ENCODE assay signal across 34 cellular contexts in the genomic region with DNA sequence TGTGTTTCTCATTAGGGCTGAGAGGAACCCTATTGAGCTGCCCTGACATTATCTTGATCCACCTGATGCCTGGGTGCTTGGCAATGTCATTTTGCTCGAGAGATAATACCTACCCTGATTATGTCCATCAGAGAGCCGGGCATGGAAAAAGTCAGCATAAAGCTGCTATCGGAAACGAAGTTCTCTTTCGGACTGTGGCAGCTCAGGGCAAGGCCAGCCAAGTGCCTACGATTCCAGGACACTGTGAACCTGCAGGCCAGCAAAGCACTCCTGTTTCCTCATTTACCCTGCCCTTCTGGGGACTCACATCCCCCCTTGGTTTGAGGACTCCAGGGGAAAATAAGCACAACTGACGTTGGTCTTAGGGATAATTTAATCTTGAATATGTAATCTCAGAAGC. TPM values are rescaled to one million over a fixed set of nuclear protein-coding genes. Genes with fewer than 3 reads are reported as not detected.
"Had no signal": no experiment of that assay in that cellular context is flagged by ENCODE, and none has a peak within 500 bp of the region (broad histone marks: within the 10 kb centered on the region; RNA-seq: fewer than 3 reads in every experiment).

No MANE protein-coding gene starts in this region.

- H3K4me2 ChIP-seq: KMS-11 had no signal

- DNase-seq: Karpas-422, Kasumi-1, MG63, MM.1S, MV-4-11, NCI-H1048, NCI-H1092, NCI-H1092 treated with DMSO at 0.1 percent for 48 hours, NCI-H1105 treated with DMSO at 0.1 percent for 48 hours, NCI-H1417 treated with DMSO at 0.1 percent for 48 hours, NCI-H1436, NCI-H1436 treated with DMSO at 0.1 percent for 48 hours, NCI-H146, NCI-H1694, NCI-H1694 treated with DMSO at 0.1 percent for 48 hours, NCI-H187, NCI-H187 treated with DMSO at 0.1 percent for 48 hours, NCI-H1930, NCI-H2029, NCI-H2029 treated with DMSO at 0.1 percent for 48 hours, NCI-H2081, NCI-H2081 treated with DMSO at 0.1 percent for 48 hours, NCI-H2107, NCI-H2171, NCI-H2171 treated with DMSO at 0.1 percent for 48 hours, NCI-H226, NCI-H345, NCI-H446, NCI-H446 treated with DMSO at 0.1 percent for 48 hours, NCI-H510A, NCI-H510A treated with DMSO at 0.1 percent for 48 hours had no signal

- H3K4me3 ChIP-seq: MG63 had no signal

- H3K27me3 ChIP-seq: MG63 had no signal

- H3K9me3 ChIP-seq: MG63 had no signal

- H3K9ac ChIP-seq: KMS-11 had no signal

- H3K27ac ChIP-seq: KMS-11 had no signal

- H3K36me3 ChIP-seq: MG63 had no signal

RNA-seq across cellular contexts. Expression of gene NPTX2, which starts 25.2 kb away (rescaled TPM):
- total RNA-seq: M059J, MCF 10A had no signal
